ENCODE assay signal across 1 cellular context in the genomic region with DNA sequence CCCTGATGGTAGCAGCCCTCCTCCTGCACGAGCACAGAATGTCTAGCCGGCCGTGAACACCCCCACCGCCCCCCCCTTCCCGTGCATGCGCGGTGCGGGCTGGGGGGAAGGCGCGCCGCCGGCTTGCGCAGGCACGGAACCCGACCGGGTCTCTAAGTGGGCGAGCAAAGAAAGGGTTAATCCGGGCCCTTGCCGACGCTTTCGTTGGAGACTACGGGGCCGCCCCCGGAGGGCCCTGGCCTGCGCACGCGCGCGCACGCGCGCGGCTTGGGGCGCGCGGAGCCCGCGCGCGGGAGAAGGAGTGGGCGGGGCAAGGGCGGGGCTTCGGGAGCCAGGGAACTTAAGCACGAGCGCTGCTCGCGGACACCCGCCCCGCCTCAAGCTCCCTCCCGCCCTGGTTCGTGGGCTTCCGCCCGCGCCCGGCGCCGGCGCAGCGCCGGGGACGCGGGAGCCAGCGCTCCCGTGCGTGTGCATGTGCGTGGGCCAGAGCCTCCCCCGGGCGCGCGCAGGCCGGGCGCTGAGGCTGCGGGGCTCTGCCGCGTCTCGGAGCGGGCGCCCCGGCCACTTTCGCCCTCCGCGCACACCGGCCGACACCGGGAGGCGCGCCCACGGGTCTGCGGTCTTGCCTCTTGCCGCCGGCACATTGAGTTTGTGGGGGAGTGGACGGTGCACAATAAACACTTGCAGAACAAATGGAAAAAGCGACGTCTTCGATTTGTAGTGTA.
A peak's percentile ranks its signal among the peaks of the same experiment; 100 is the strongest.
TF ChIP-seq lines count a peak whose summit lies in the region.

No MANE protein-coding gene starts in this region.

TF ChIP-seq in K562, 482 proteins besides CTCF, POLR2A, EP300 and RAD21 (continued from another document and continues in another):
- TF ChIP-seq AFF1 (IDR thresholded peaks at IDR 0.05; ENCODE audit: low read depth in 1 of 2, partially characterized antibody in 2 of 2) (no peak), E4F1 (CRISPR knock-in tag; IDR thresholded peaks at IDR 0.05; ENCODE audit: borderline replicate concordance) (no peak), ZNF707 (CRISPR knock-in tag; conservative IDR thresholded peaks at IDR 0.05) (0 out of 2 replicates have a peak, but pooled peaks have one; percentile 4), FOSL1 (tag; conservative IDR thresholded peaks at IDR 0.05) (no peak; the same call in none of the 2 replicates), ZSCAN32 (CRISPR knock-in tag; IDR thresholded peaks at IDR 0.05) (0 out of 2 replicates have a peak, but pooled peaks have one; percentile 36), WHSC1 (IDR thresholded peaks at IDR 0.05; ENCODE audit: low read length) (no peak), KDM4B (IDR thresholded peaks at IDR 0.05; ENCODE audit: borderline replicate concordance in 2 of 2, low read depth in 1 of 2) (no peak), NFIX (CRISPR knock-in tag; IDR thresholded peaks at IDR 0.05; ENCODE audit: low read depth) (no peak), PHF8 (IDR thresholded peaks at IDR 0.05; ENCODE audit: borderline replicate concordance, low read length) (peak; percentile 69; the same call in 1 of the 2 replicates), ZNF175 (CRISPR knock-in tag; IDR thresholded peaks at IDR 0.05; ENCODE audit: low read depth) (peak; percentile 99), ZBTB26 (CRISPR knock-in tag; IDR thresholded peaks at IDR 0.05) (no peak), STAT5B (CRISPR knock-in tag; IDR thresholded peaks at IDR 0.05) (no peak), ZNF780A (CRISPR knock-in tag; IDR thresholded peaks at IDR 0.05) (no peak), NCOR1 (IDR thresholded peaks at IDR 0.05) (no peak), STAT6 (CRISPR knock-in tag; IDR thresholded peaks at IDR 0.05) (no peak), DIDO1 (tag; IDR thresholded peaks at IDR 0.05; ENCODE audit: low read depth) (no peak), MLX (CRISPR knock-in tag; conservative IDR thresholded peaks at IDR 0.05) (no peak), JUNB (CRISPR knock-in tag; conservative IDR thresholded peaks at IDR 0.05) (no peak), GATAD2A (IDR thresholded peaks at IDR 0.05) (0 out of 2 replicates have a peak, but pooled peaks have one; percentile 17), POLR3A (IDR thresholded peaks at IDR 0.05; ENCODE audit: borderline replicate concordance, extremely low read depth, insufficient read depth, insufficient read length) (no peak), NR4A1 (CRISPR knock-in tag; IDR thresholded peaks at IDR 0.05) (no peak), NR4A1 (tag; IDR thresholded peaks at IDR 0.05) (no peak; the same call in none of the 2 replicates), ESRRB (CRISPR knock-in tag; IDR thresholded peaks at IDR 0.05; ENCODE audit: borderline replicate concordance) (no peak), ZNF324 (CRISPR knock-in tag; IDR thresholded peaks at IDR 0.05) (no peak), TBL1XR1 (IDR thresholded peaks at IDR 0.05; ENCODE audit: low read length in 2 of 2) (no peak), THRB (CRISPR knock-in tag; conservative IDR thresholded peaks at IDR 0.05) (peak; percentile 30; the same call in 1 of the 2 replicates), KDM1A (IDR thresholded peaks at IDR 0.05) (no peak), SETDB1 (IDR thresholded peaks at IDR 0.05; ENCODE audit: low read length) (no peak), BHLHE40 (IDR thresholded peaks at IDR 0.05; ENCODE audit: low read length) (peak; percentile 48; the same call in 1 of the 2 replicates)
- TF ChIP-seq, protein P1, sequence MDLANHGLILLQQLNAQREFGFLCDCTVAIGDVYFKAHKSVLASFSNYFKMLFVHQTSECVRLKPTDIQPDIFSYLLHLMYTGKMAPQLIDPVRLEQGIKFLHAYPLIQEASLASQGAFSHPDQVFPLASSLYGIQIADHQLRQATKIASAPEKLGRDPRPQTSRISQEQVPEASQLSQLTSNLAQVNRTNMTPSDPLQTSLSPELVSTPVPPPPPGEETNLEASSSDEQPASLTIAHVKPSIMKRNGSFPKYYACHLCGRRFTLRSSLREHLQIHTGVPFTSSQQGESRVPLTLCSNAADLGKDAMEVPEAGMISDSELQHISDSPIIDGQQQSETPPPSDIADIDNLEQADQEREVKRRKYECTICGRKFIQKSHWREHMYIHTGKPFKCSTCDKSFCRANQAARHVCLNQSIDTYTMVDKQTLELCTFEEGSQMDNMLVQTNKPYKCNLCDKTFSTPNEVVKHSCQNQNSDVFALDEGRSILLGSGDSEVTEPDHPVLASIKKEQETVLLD (IDR thresholded peaks at IDR 0.05): peak; percentile 71
- TF ChIP-seq, protein P2, sequence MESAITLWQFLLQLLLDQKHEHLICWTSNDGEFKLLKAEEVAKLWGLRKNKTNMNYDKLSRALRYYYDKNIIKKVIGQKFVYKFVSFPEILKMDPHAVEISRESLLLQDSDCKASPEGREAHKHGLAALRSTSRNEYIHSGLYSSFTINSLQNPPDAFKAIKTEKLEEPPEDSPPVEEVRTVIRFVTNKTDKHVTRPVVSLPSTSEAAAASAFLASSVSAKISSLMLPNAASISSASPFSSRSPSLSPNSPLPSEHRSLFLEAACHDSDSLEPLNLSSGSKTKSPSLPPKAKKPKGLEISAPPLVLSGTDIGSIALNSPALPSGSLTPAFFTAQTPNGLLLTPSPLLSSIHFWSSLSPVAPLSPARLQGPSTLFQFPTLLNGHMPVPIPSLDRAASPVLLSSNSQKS (CRISPR knock-in tag; IDR thresholded peaks at IDR 0.05): no peak; the same call in 1 of the 2 replicates
- TF ChIP-seq, protein P3, sequence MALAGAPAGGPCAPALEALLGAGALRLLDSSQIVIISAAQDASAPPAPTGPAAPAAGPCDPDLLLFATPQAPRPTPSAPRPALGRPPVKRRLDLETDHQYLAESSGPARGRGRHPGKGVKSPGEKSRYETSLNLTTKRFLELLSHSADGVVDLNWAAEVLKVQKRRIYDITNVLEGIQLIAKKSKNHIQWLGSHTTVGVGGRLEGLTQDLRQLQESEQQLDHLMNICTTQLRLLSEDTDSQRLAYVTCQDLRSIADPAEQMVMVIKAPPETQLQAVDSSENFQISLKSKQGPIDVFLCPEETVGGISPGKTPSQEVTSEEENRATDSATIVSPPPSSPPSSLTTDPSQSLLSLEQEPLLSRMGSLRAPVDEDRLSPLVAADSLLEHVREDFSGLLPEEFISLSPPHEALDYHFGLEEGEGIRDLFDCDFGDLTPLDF (CRISPR knock-in tag; IDR thresholded peaks at IDR 0.05): no peak
- TF ChIP-seq, protein P4, sequence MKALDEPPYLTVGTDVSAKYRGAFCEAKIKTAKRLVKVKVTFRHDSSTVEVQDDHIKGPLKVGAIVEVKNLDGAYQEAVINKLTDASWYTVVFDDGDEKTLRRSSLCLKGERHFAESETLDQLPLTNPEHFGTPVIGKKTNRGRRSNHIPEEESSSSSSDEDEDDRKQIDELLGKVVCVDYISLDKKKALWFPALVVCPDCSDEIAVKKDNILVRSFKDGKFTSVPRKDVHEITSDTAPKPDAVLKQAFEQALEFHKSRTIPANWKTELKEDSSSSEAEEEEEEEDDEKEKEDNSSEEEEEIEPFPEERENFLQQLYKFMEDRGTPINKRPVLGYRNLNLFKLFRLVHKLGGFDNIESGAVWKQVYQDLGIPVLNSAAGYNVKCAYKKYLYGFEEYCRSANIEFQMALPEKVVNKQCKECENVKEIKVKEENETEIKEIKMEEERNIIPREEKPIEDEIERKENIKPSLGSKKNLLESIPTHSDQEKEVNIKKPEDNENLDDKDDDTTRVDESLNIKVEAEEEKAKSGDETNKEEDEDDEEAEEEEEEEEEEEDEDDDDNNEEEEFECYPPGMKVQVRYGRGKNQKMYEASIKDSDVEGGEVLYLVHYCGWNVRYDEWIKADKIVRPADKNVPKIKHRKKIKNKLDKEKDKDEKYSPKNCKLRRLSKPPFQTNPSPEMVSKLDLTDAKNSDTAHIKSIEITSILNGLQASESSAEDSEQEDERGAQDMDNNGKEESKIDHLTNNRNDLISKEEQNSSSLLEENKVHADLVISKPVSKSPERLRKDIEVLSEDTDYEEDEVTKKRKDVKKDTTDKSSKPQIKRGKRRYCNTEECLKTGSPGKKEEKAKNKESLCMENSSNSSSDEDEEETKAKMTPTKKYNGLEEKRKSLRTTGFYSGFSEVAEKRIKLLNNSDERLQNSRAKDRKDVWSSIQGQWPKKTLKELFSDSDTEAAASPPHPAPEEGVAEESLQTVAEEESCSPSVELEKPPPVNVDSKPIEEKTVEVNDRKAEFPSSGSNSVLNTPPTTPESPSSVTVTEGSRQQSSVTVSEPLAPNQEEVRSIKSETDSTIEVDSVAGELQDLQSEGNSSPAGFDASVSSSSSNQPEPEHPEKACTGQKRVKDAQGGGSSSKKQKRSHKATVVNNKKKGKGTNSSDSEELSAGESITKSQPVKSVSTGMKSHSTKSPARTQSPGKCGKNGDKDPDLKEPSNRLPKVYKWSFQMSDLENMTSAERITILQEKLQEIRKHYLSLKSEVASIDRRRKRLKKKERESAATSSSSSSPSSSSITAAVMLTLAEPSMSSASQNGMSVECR (CRISPR knock-in tag; IDR thresholded peaks at IDR 0.05): peak; percentile 69
